ENCODE assay signal across 7 cellular contexts in genomic region chr2:128317186-128317897, GRCh38. TPM values are rescaled to one million over a fixed set of nuclear protein-coding genes. Genes with fewer than 3 reads are reported as not detected.
A peak's percentile ranks its signal among the peaks of the same experiment; 100 is the strongest.
DNase-seq lines count a peak whose midpoint lies in the region; ATAC-seq and TF ChIP-seq lines count a peak whose summit lies in the region.

No MANE protein-coding gene starts in this region.

- no peak for TF ChIP-seq CTCF in psoas muscle (IDR thresholded peaks at IDR 0.05)

- peak; percentile 33 to 35 for DNase-seq in Kasumi-1 (lab: John Stamatoyannopoulos, UW)
- peak; percentile 67 for DNase-seq in activated T-cell treated with anti-CD3 and anti-CD28 coated beads, Interleukin-2, amount 50 U/mL, for 24 hours
- peak; percentile 76 for DNase-seq in cardiac septum (ENCODE audit: low spot score)
- DNase-seq in psoas muscle = peak; percentile 20 to 57
- no peak for DNase-seq in effector CD8-positive, alpha-beta T cell (lab: John Stamatoyannopoulos, UW)

- WGBS in psoas muscle, 3 donors = 5 to 10% (median 7%) methylated on average over 29 to 34 of the region's 34 CpGs

- H3K4me1 ChIP-seq in psoas muscle = peaks cover 37% of the 10 kb centered on the region

- peak overlapping the region; percentile 97 for H3K4me3 ChIP-seq in psoas muscle

- no peaks in the 10 kb centered on the region for H3K9me3 ChIP-seq in psoas muscle

- H3K27me3 ChIP-seq in psoas muscle (ENCODE audit: insufficient read depth in 3 of 3, low read length in 2 of 3) = no peaks in the 10 kb centered on the region

- peak; percentile 46 for ATAC-seq in GM18498 (IDR thresholded peaks at IDR 0.05; ENCODE audit: unreplicated experiment)
- peak; percentile 62 for ATAC-seq in GM21786 (IDR thresholded peaks at IDR 0.05; ENCODE audit: unreplicated experiment)
- peak in 2 of 4 donors; percentile 0 to 1 for ATAC-seq in psoas muscle

- H3K36me3 Mint-ChIP-seq in activated T-cell treated with anti-CD3 and anti-CD28 coated beads, Interleukin-2, amount 50 U/mL, for 24 hours (ENCODE audit: low read depth) = peaks cover 20% of the 10 kb centered on the region

- intact Hi-C loops in cardiac septum (cut with DNase I) = loop anchor here (5.0 kb wide), 1 partner anchor 85 kb away; no protein-coding TSS in a partner anchor
- intact Hi-C loops in psoas muscle (cut with DNase I) = no loop called here

- H3K36me3 ChIP-seq in psoas muscle (ENCODE audit: insufficient read depth in 1 of 2, low read depth in 1 of 2) = no peaks in the 10 kb centered on the region

- no peaks in the 10 kb centered on the region for H3K9me3 Mint-ChIP-seq in activated T-cell treated with anti-CD3 and anti-CD28 coated beads, Interleukin-2, amount 50 U/mL, for 24 hours

- H3K27me3 Mint-ChIP-seq in activated T-cell treated with anti-CD3 and anti-CD28 coated beads, Interleukin-2, amount 50 U/mL, for 24 hours = peaks cover 4% of the 10 kb centered on the region

- peak overlapping the region; percentile 86 for H3K4me3 Mint-ChIP-seq in activated T-cell treated with anti-CD3 and anti-CD28 coated beads, Interleukin-2, amount 50 U/mL, for 24 hours

- H3K27ac ChIP-seq in psoas muscle = peak overlapping the region; percentile 30

- H3K4me1 Mint-ChIP-seq in activated T-cell treated with anti-CD3 and anti-CD28 coated beads, Interleukin-2, amount 50 U/mL, for 24 hours (ENCODE audit: low read depth) = peaks cover 55% of the 10 kb centered on the region

- H3K27ac Mint-ChIP-seq in activated T-cell treated with anti-CD3 and anti-CD28 coated beads, Interleukin-2, amount 50 U/mL, for 24 hours = no peak overlapping the region

RNA-seq across cellular contexts. Expression of gene HS6ST1, which starts 1.3 kb away (rescaled TPM):
- total RNA-seq in cardiac septum (14.4 TPM), psoas muscle (10 to 100 TPM; 29.3 to 68.7 (median 44.6) TPM)
- 10 to 100 TPM; 13.6 to 90.9 (median 20.0) TPM for polyA plus RNA-seq in psoas muscle
